In genomic region chr19:3434630-3435553, GRCh38 we compare ENCODE assay signal across 1 cellular context.
TF ChIP-seq lines count a peak whose summit lies in the region.

No MANE protein-coding gene starts in this region.

TF ChIP-seq in GM12878, 131 proteins besides CTCF, POLR2A, EP300 and RAD21 (continued from another document):
- TF ChIP-seq ELK1 (IDR thresholded peaks at IDR 0.05; ENCODE audit: low read depth, low read length) (peak; percentile 94), SRF (IDR thresholded peaks at IDR 0.05; ENCODE audit: low read depth in 2 of 2, low read length in 2 of 2) (peak in 1 of 2 experiments; percentile 73; a peak in 2 of 4 replicates), EED (IDR thresholded peaks at IDR 0.05; ENCODE audit: low read depth) (0 out of 2 replicates have a peak, but pooled peaks have one; percentile 5), CUX1 (IDR thresholded peaks at IDR 0.05; ENCODE audit: insufficient replicate concordance, low read depth, low read length) (no peak)
